16 cellular contexts compared by ENCODE assay signal in genomic region chr20:14518648-14519047, GRCh38.
DNase-seq lines count a peak whose midpoint lies in the region; ATAC-seq and TF ChIP-seq lines count a peak whose summit lies in the region.
"Had no signal": no experiment of that assay in that cellular context is flagged by ENCODE, and none has a peak within 500 bp of the region (broad histone marks: within the 10 kb centered on the region; RNA-seq: fewer than 3 reads in every experiment).

No MANE protein-coding gene starts in this region.

- WGBS in SK-N-SH (ENCODE audit: low lambda C conversion rate) = 83% methylated on average over 1 of the region's 1 CpG

- no peak for ATAC-seq in SK-N-SH treated with all-trans-retinoic acid at 6 μM for 48 hours
- no peak for ATAC-seq in foreskin keratinocyte
- no peak for ATAC-seq in HG02970 (IDR thresholded peaks at IDR 0.05; ENCODE audit: low FRiP score, unreplicated experiment)

- H3K36me3 ChIP-seq in SK-N-SH (replicated peaks in 1 of 2; ENCODE audit: control insufficient read depth in 1 of 2, insufficient read depth in 2 of 2, low read length in 1 of 2) (no peaks in the 10 kb centered on the region), neuron (ENCODE audit: insufficient read depth, low read length) (no peaks in the 10 kb centered on the region)
- H3K36me3 ChIP-seq: BLaER1 treated with 17β-estradiol and CSF1 and Interleukin-3, amounts not matched to agents 10 nM and 100 nM; HAP-1 had no signal

- POLR2A ChIA-PET in SK-N-SH (lab: Yijun Ruan, JAX) = no interaction called here

- H3K27ac ChIP-seq in SK-N-SH (ENCODE audit: low read depth in 2 of 2, low read length in 1 of 2) (peak overlapping the region in 1 of 2 experiments; percentile 68; a peak in 2 of 4 replicates), foreskin keratinocyte (peak overlapping the region; percentile 43), caudate nucleus (ENCODE audit: low read depth, low read length) (no peak overlapping the region)
- H3K27ac ChIP-seq: 22Rv1; BLaER1 treated with 17β-estradiol and CSF1 and Interleukin-3, amounts not matched to agents 10 nM and 100 nM had no signal

- no peaks in the 10 kb centered on the region for H4K20me1 ChIP-seq in SK-N-SH (ENCODE audit: insufficient read depth)
- H4K20me1 ChIP-seq: BLaER1 treated with 17β-estradiol and CSF1 and Interleukin-3, amounts not matched to agents 10 nM and 100 nM had no signal

- TF ChIP-seq CTCF in SK-N-SH (IDR thresholded peaks at IDR 0.05) = no peak
- TF ChIP-seq CTCF in foreskin keratinocyte (conservative IDR thresholded peaks at IDR 0.05) = no peak

- H2AFZ ChIP-seq in SK-N-SH (ENCODE audit: low read depth) = no peak overlapping the region
- peak overlapping the region; percentile 19 for H2AFZ ChIP-seq in neuron (ENCODE audit: low read depth, low read length)

- peak in 1 of 2 experiments; percentile 81; a peak in 2 of 4 replicates for TF ChIP-seq EP300 in SK-N-SH (IDR thresholded peaks at IDR 0.05; ENCODE audit: borderline replicate concordance in 1 of 2, low read depth in 1 of 2, low read length in 1 of 2)

- H3K4me2 ChIP-seq in SK-N-SH = no peak overlapping the region
- H3K4me2 ChIP-seq: BLaER1 treated with 17β-estradiol and CSF1 and Interleukin-3, amounts not matched to agents 10 nM and 100 nM had no signal

- H3K79me2 ChIP-seq in SK-N-SH (ENCODE audit: insufficient read depth) = no peaks in the 10 kb centered on the region

- DNase-seq in SK-N-SH (peak; percentile 54), amniotic epithelial cell (ENCODE audit: low read depth) (peak; percentile 68), foreskin keratinocyte (peak; percentile 32 to 52), cerebellum (ENCODE audit: low spot score) (no peak), caudate nucleus (lab: John Stamatoyannopoulos, UW) (no peak)
- DNase-seq: ACHN; CD4-positive, CD25-positive, alpha-beta regulatory T cell; DMS153; DMS79 treated with DMSO at 0.1 percent for 48 hours; EL had no signal

- no peaks in the 10 kb centered on the region for H3F3A ChIP-seq in SK-N-SH (replicated peaks; ENCODE audit: insufficient read depth)

- no peak; the same call in 1 of the 2 replicates for TF ChIP-seq RAD21 in SK-N-SH (IDR thresholded peaks at IDR 0.05; ENCODE audit: low read length)

- H3K9me3 ChIP-seq in SK-N-SH = no peaks in the 10 kb centered on the region
- H3K9me3 ChIP-seq in neuron (ENCODE audit: low read length) = no peaks in the 10 kb centered on the region
- H3K9me3 ChIP-seq: BLaER1 treated with 17β-estradiol and CSF1 and Interleukin-3, amounts not matched to agents 10 nM and 100 nM; HAP-1 had no signal

- no peaks in the 10 kb centered on the region for H3K9me2 ChIP-seq in SK-N-SH

- H3K27me3 ChIP-seq in SK-N-SH (ENCODE audit: insufficient read depth) (no peaks in the 10 kb centered on the region), foreskin keratinocyte (no peaks in the 10 kb centered on the region), neuron (ENCODE audit: insufficient read depth, low read length) (no peaks in the 10 kb centered on the region)
- H3K27me3 ChIP-seq: BLaER1 treated with 17β-estradiol and CSF1 and Interleukin-3, amounts not matched to agents 10 nM and 100 nM had no signal

- H3K4me1 ChIP-seq in SK-N-SH (ENCODE audit: control insufficient read depth in 1 of 2, insufficient read depth in 2 of 2, low read depth in 1 of 2, low read length in 1 of 2) = no peaks in the 10 kb centered on the region; a peak in 1 of 4 replicates
- peaks cover 38% of the 10 kb centered on the region for H3K4me1 ChIP-seq in foreskin keratinocyte
- H3K4me1 ChIP-seq in neuron (ENCODE audit: insufficient read depth, low read length) = no peaks in the 10 kb centered on the region
- H3K4me1 ChIP-seq: HAP-1 had no signal

- H3K4me3 ChIP-seq in SK-N-SH (ENCODE audit: low read depth in 2 of 2, low read length in 1 of 2) = no peak overlapping the region
- H3K4me3 ChIP-seq in neuron (ENCODE audit: low read length) = no peak overlapping the region
- H3K4me3 ChIP-seq: BLaER1 treated with 17β-estradiol and CSF1 and Interleukin-3, amounts not matched to agents 10 nM and 100 nM; HAP-1 had no signal

- CTCF ChIA-PET in SK-N-SH (lab: Yijun Ruan, JAX) = no interaction called here

- H3K9ac ChIP-seq in SK-N-SH = no peak overlapping the region
- H3K9ac ChIP-seq: BLaER1 treated with 17β-estradiol and CSF1 and Interleukin-3, amounts not matched to agents 10 nM and 100 nM had no signal

TF ChIP-seq in SK-N-SH, 30 proteins besides CTCF, POLR2A, EP300 and RAD21:
- TF ChIP-seq GATA2 (CRISPR knock-in tag; IDR thresholded peaks at IDR 0.05) (peak; percentile 94), RCOR1 (IDR thresholded peaks at IDR 0.05; ENCODE audit: low read length) (peak; percentile 77; the same call in 1 of the 2 replicates), CHD2 (IDR thresholded peaks at IDR 0.05; ENCODE audit: low read length, partially characterized antibody) (peak; percentile 47), NRF1 (IDR thresholded peaks at IDR 0.05; ENCODE audit: low read depth, low read length) (no peak)

TF ChIP-seq in SK-N-SH treated with all-trans-retinoic acid at 6 μM for 48 hours, 23 proteins besides CTCF, POLR2A, EP300 and RAD21:
- TF ChIP-seq CSRNP3 (CRISPR knock-in tag; IDR thresholded peaks at IDR 0.05) = no peak
- TF ChIP-seq PPARA (CRISPR knock-in tag; IDR thresholded peaks at IDR 0.05; ENCODE audit: borderline replicate concordance) = no peak
- TF ChIP-seq ISL1 (CRISPR knock-in tag; IDR thresholded peaks at IDR 0.05) = no peak
- no peak for TF ChIP-seq SNAI2 (CRISPR knock-in tag; IDR thresholded peaks at IDR 0.05)
- no peak for TF ChIP-seq ZFP3 (CRISPR knock-in tag; IDR thresholded peaks at IDR 0.05)
- TF ChIP-seq TCF4 (CRISPR knock-in tag; IDR thresholded peaks at IDR 0.05; ENCODE audit: borderline replicate concordance) = no peak
- TF ChIP-seq RARB (CRISPR knock-in tag; IDR thresholded peaks at IDR 0.05) = no peak
- TF ChIP-seq TOX (CRISPR knock-in tag; IDR thresholded peaks at IDR 0.05; ENCODE audit: borderline replicate concordance) = no peak
- TF ChIP-seq ESRRG (CRISPR knock-in tag; IDR thresholded peaks at IDR 0.05) = no peak
- no peak for TF ChIP-seq CSDC2 (CRISPR knock-in tag; IDR thresholded peaks at IDR 0.05)
- TF ChIP-seq TSHZ2 (CRISPR knock-in tag; IDR thresholded peaks at IDR 0.05) = no peak
- TF ChIP-seq CREB5 (CRISPR knock-in tag; IDR thresholded peaks at IDR 0.05; ENCODE audit: low read depth) = no peak
- no peak for TF ChIP-seq ZNF8 (CRISPR knock-in tag; IDR thresholded peaks at IDR 0.05)

Comparison
In these comparisons a context has a peak if more than half of its experiments do, and no peak if none do; other contexts are left out.
1. DNase-seq: peak in SK-N-SH (single experiment), amniotic epithelial cell (single experiment) and foreskin keratinocyte (2 of 2); none in cerebellum (single experiment) and caudate nucleus (0 of 61).